In genomic region chr19:6100284-6100915, GRCh38 we compare ENCODE assay signal across 7 cellular contexts. TPM values are rescaled to one million over a fixed set of nuclear protein-coding genes. Genes with fewer than 3 reads are reported as not detected.
DNase-seq lines count a peak whose midpoint lies in the region; ATAC-seq, FAIRE-seq and TF ChIP-seq lines count a peak whose summit lies in the region.

No MANE protein-coding gene starts in this region.

- no peak for TF ChIP-seq CTCF in keratinocyte (optimal IDR thresholded peaks at IDR 0.05 in 1 of 3, IDR thresholded peaks at IDR 0.05 in 1 of 3, conservative IDR thresholded peaks at IDR 0.05 in 1 of 3; ENCODE audit: extremely low read depth in 1 of 3, insufficient read depth in 2 of 3, low read length in 3 of 3)
- no peak for TF ChIP-seq CTCF in thoracic aorta (IDR thresholded peaks at IDR 0.05)
- no peak for TF ChIP-seq CTCF in osteoblast (IDR thresholded peaks at IDR 0.05; ENCODE audit: extremely low read depth, low read depth, low read length)

- H3K4me1 ChIP-seq in keratinocyte (ENCODE audit: control insufficient read depth, extremely low read depth, insufficient read depth, low read length) (peaks cover 68% of the 10 kb centered on the region), thoracic aorta (ENCODE audit: control insufficient read depth in 1 of 2, low read depth in 2 of 2) (peaks cover 44 to 74% of the 10 kb centered on the region in 2 donors), osteoblast (ENCODE audit: insufficient read depth, low read length) (peaks cover 30% of the 10 kb centered on the region)

- dilution Hi-C loops in keratinocyte (cut with MboI; ENCODE audit: extremely low pct_ligation_motif_present, low sequenced_read_pairs) = no loop called here

- no peak overlapping the region for H3K9ac ChIP-seq in keratinocyte (ENCODE audit: control insufficient read depth, extremely low read depth, insufficient read depth, low read length)

- no peaks in the 10 kb centered on the region for H3K27me3 ChIP-seq in keratinocyte (ENCODE audit: control insufficient read depth, extremely low read depth, insufficient read depth, low read length)
- H3K27me3 ChIP-seq in thoracic aorta (replicated peaks; ENCODE audit: insufficient read depth) = no peaks in the 10 kb centered on the region
- H3K27me3 ChIP-seq in osteoblast (ENCODE audit: insufficient read depth, low read length) = no peaks in the 10 kb centered on the region

- peak; percentile 29 for FAIRE-seq in keratinocyte (lab: Jason Lieb, UNC)

- H3K27ac ChIP-seq in keratinocyte (ENCODE audit: control insufficient read depth, insufficient read depth, low read length) (no peak overlapping the region), thoracic aorta (peak overlapping the region; percentile 75 to 84), osteoblast (ENCODE audit: low read depth, low read length) (no peak overlapping the region)

- no peaks in the 10 kb centered on the region for H3K9me3 ChIP-seq in keratinocyte (ENCODE audit: control insufficient read depth, low read depth, low read length)
- H3K9me3 ChIP-seq in thoracic aorta = no peaks in the 10 kb centered on the region
- no peaks in the 10 kb centered on the region for H3K9me3 ChIP-seq in osteoblast (ENCODE audit: low read depth, low read length)

- peak overlapping the region; percentile 28 for H2AFZ ChIP-seq in keratinocyte (ENCODE audit: control insufficient read depth, low read length)
- H2AFZ ChIP-seq in osteoblast (ENCODE audit: low read length) = no peak overlapping the region

- H3K79me2 ChIP-seq in keratinocyte (ENCODE audit: control insufficient read depth, insufficient read depth, low read length) (peaks cover 46% of the 10 kb centered on the region), osteoblast (ENCODE audit: insufficient read depth, low read length) (no peaks in the 10 kb centered on the region)

- no peaks in the 10 kb centered on the region for H4K20me1 ChIP-seq in keratinocyte (ENCODE audit: control insufficient read depth, extremely low read depth, insufficient read depth, low read length)
- no peaks in the 10 kb centered on the region for H4K20me1 ChIP-seq in osteoblast (ENCODE audit: insufficient read depth, low read length)

- ATAC-seq in thoracic aorta (ENCODE audit: insufficient number of reproducible peaks, low FRiP score, low read depth) (no peak), GM19351 (IDR thresholded peaks at IDR 0.05; ENCODE audit: unreplicated experiment) (no peak)

- H3K36me3 ChIP-seq in keratinocyte (ENCODE audit: control insufficient read depth in 2 of 2, extremely low read depth in 1 of 2, insufficient read depth in 2 of 2, low read length in 2 of 2) = peaks cover 0 to 7% of the 10 kb centered on the region in 2 experiments
- no peaks in the 10 kb centered on the region for H3K36me3 ChIP-seq in thoracic aorta
- no peaks in the 10 kb centered on the region for H3K36me3 ChIP-seq in osteoblast (ENCODE audit: insufficient read depth, low read length)

- DNase-seq in Kasumi-1 (lab: John Stamatoyannopoulos, UW) (peak; percentile 99 to 100), keratinocyte (ENCODE audit: low read depth, low spot score) (no peak), thoracic aorta (ENCODE audit: low spot score) (no peak), NCI-H1092 (lab: John Stamatoyannopoulos, UW) (no peak), osteoblast (ENCODE audit: insufficient read length, low spot score, missing footprints) (no peak)
- peak; percentile 65 to 70 for DNase-seq in activated T-cell treated with anti-CD3 and anti-CD28 coated beads, Interleukin-2, amount 50 U/mL, for 48 hours

- H3K9me1 ChIP-seq in keratinocyte (ENCODE audit: control insufficient read depth, extremely low read depth, insufficient read depth, low read length) = no peaks in the 10 kb centered on the region

- peak overlapping the region; percentile 12 for H3K4me2 ChIP-seq in keratinocyte (ENCODE audit: control insufficient read depth, extremely low read depth, insufficient read depth, low read depth, low read length)
- H3K4me2 ChIP-seq in osteoblast (ENCODE audit: insufficient read depth, low read length) = no peak overlapping the region

- H3K4me3 ChIP-seq in keratinocyte (ENCODE audit: control insufficient read depth in 2 of 3, extremely low read depth in 1 of 3, insufficient read depth in 2 of 3, low read depth in 1 of 3, low read length in 3 of 3) (no peak overlapping the region), thoracic aorta (peak overlapping the region; percentile 26), osteoblast (ENCODE audit: insufficient read depth, low read length) (no peak overlapping the region)

RNA-seq across cellular contexts. Expression of gene RFX2, which starts 9.9 kb away (rescaled TPM):
- polyA plus RNA-seq in keratinocyte = 5.8 to 7.3 TPM (median 5.9 TPM) in 3 replicates
- polyA plus RNA-seq in keratinocyte (2011; ENCODE audit: low read depth) = 4.7 TPM
- polyA plus RNA-seq in keratinocyte (2011; cell fraction: cytosol; rRNA removed) = 3.4 and 7.4 TPM in 2 replicates
- polyA plus RNA-seq in keratinocyte (2011; cell fraction: nucleus; rRNA removed) = 11.0 and 15.6 TPM in 2 replicates
- polyA plus RNA-seq in keratinocyte (2012; ENCODE audit: low replicate concordance) = 6.1 and 6.7 TPM in 2 replicates
- polyA minus RNA-seq in keratinocyte = 6.1 to 38.4 TPM (median 6.6 TPM) in 3 replicates
- polyA minus RNA-seq in keratinocyte (2011; cell fraction: cytosol; rRNA and poly(A)+ RNA removed) = 16.3 TPM
- 12.3 and 13.0 TPM in 2 replicates for polyA minus RNA-seq in keratinocyte (2011; cell fraction: nucleus; rRNA and poly(A)+ RNA removed)
- total RNA-seq in thoracic aorta (10 to 100 TPM; 21.7 to 30.3 TPM), osteoblast (3.8 and 6.2 TPM in 2 replicates)

RNA-seq across cellular contexts. Expression of gene ACSBG2, which starts 35.1 kb away (rescaled TPM):
- not detected in 3 replicates for polyA plus RNA-seq in keratinocyte
- not detected for polyA plus RNA-seq in keratinocyte (2011; ENCODE audit: low read depth)
- polyA plus RNA-seq in keratinocyte (2011; cell fraction: cytosol; rRNA removed) = not detected in 2 replicates
- polyA plus RNA-seq in keratinocyte (2011; cell fraction: nucleus; rRNA removed) = 0.05 TPM in 1 of 2 replicates, not detected in the other
- polyA plus RNA-seq in keratinocyte (2012; ENCODE audit: low replicate concordance) = not detected in 2 replicates
- not detected in 3 replicates for polyA minus RNA-seq in keratinocyte
- not detected for polyA minus RNA-seq in keratinocyte (2011; cell fraction: cytosol; rRNA and poly(A)+ RNA removed)
- polyA minus RNA-seq in keratinocyte (2011; cell fraction: nucleus; rRNA and poly(A)+ RNA removed) = not detected in 2 replicates
- total RNA-seq in thoracic aorta = 1 to 10 TPM in 1 of 2 donors, not detected in 1; 1.6 TPM
- not detected in 2 replicates for total RNA-seq in osteoblast

Comparison
In these comparisons a context has a peak if more than half of its experiments do, and no peak if none do; other contexts are left out.
1. DNase-seq: peak in Kasumi-1 (2 of 2) and activated T-cell treated with anti-CD3 and anti-CD28 coated beads, Interleukin-2, amount 50 U/mL, for 48 hours (2 of 2); none in keratinocyte (single experiment), thoracic aorta (single experiment), NCI-H1092 (single experiment) and osteoblast (single experiment).
2. H3K27ac ChIP-seq: peak in thoracic aorta (2 of 2); none in keratinocyte (single experiment) and osteoblast (single experiment).